Comparison of ENCODE assay signal across 35 cellular contexts in genomic region chr13:109431217-109431616, GRCh38.
"Had no signal": no experiment of that assay in that cellular context is flagged by ENCODE, and none has a peak within 500 bp of the region (broad histone marks: within the 10 kb centered on the region; RNA-seq: fewer than 3 reads in every experiment).

No MANE protein-coding gene starts in this region.

- H3K4me3 ChIP-seq: MG63 had no signal

- H3K27me3 ChIP-seq: MG63 had no signal

- DNase-seq: Karpas-422, Kasumi-1, MG63, MM.1S, MV-4-11, NCI-H1048, NCI-H1092, NCI-H1092 treated with DMSO at 0.1 percent for 48 hours, NCI-H1105, NCI-H1105 treated with DMSO at 0.1 percent for 48 hours, NCI-H1417, NCI-H1417 treated with DMSO at 0.1 percent for 48 hours, NCI-H1436, NCI-H1436 treated with DMSO at 0.1 percent for 48 hours, NCI-H146, NCI-H1694, NCI-H1694 treated with DMSO at 0.1 percent for 48 hours, NCI-H187, NCI-H187 treated with DMSO at 0.1 percent for 48 hours, NCI-H1930, NCI-H2029, NCI-H2029 treated with DMSO at 0.1 percent for 48 hours, NCI-H2081, NCI-H2081 treated with DMSO at 0.1 percent for 48 hours, NCI-H2107, NCI-H2171, NCI-H2171 treated with DMSO at 0.1 percent for 48 hours, NCI-H2227 treated with DMSO at 0.1 percent for 48 hours, NCI-H226, NCI-H345, NCI-H446, NCI-H446 treated with DMSO at 0.1 percent for 48 hours, NCI-H510A, NCI-H510A treated with DMSO at 0.1 percent for 48 hours, NCI-H524 had no signal

- H3K36me3 ChIP-seq: MG63 had no signal

- H3K9me3 ChIP-seq: MG63 had no signal
